Comparison of ENCODE assay signal across 1 cellular context in genomic region chr21:42630626-42631025, GRCh38.
TF ChIP-seq lines count a peak whose summit lies in the region.

No MANE protein-coding gene starts in this region.

TF ChIP-seq in H1, 55 proteins besides CTCF, POLR2A, EP300 and RAD21 (continued from another document):
- TF ChIP-seq RBBP5 (IDR thresholded peaks at IDR 0.05; ENCODE audit: borderline replicate concordance, low read depth, low read length) = no peak
- no peak for TF ChIP-seq FOSL1 (IDR thresholded peaks at IDR 0.05; ENCODE audit: insufficient read depth, low read depth, low read length)
